ENCODE assay signal across 9 cellular contexts in the genomic region with DNA sequence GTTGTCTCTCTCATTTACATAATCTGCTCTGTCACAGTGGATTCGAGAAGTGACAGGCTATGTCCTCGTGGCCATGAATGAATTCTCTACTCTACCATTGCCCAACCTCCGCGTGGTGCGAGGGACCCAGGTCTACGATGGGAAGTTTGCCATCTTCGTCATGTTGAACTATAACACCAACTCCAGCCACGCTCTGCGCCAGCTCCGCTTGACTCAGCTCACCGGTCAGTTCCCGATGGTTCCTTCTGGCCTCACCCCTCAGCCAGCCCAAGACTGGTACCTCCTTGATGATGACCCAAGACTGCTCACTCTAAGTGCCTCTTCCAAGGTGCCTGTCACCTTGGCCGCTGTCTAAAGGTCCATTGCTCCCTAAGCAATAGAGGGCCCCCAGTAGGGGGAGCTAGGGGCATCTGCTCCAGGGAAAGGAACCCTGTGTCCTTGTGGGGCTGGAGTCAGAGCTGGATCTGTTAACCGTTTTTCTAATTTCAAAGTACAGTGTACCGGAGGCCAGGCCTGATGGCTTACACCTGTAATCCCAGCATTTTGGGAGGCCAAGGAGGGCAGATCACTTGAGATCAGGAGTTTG. TPM values are rescaled to one million over a fixed set of nuclear protein-coding genes. Genes with fewer than 3 reads are reported as not detected.
DNase-seq lines count a peak whose midpoint lies in the region; ATAC-seq, FAIRE-seq and TF ChIP-seq lines count a peak whose summit lies in the region.
"Had no signal": no experiment of that assay in that cellular context is flagged by ENCODE, and none has a peak within 500 bp of the region (broad histone marks: within the 10 kb centered on the region; RNA-seq: fewer than 3 reads in every experiment).

No MANE protein-coding gene starts in this region.

- H3K9ac ChIP-seq in HepG2 (ENCODE audit: insufficient read depth, low read depth, low read length) = no peak overlapping the region

- FAIRE-seq in HTR-8/SVneo (lab: Jason Lieb, UNC) (peak; percentile 9), HepG2 (lab: Jason Lieb, UNC) (no peak)
- FAIRE-seq: TTC549 had no signal

- H3K4me2 ChIP-seq in HepG2 (ENCODE audit: low read depth, low read length) = no peak overlapping the region; the same call in 1 of the 2 replicates

- no peaks in the 10 kb centered on the region; a peak in 1 of 5 replicates for H3K27me3 ChIP-seq in HepG2 (ENCODE audit: control insufficient read depth in 1 of 2, insufficient read depth in 2 of 2, low read length in 2 of 2)
- H3K27me3 ChIP-seq in tibial artery = peaks cover 0 to 6% of the 10 kb centered on the region in 2 donors
- no peaks in the 10 kb centered on the region for H3K27me3 ChIP-seq in uterus

- peak overlapping the region; percentile 8 for H3K27ac ChIP-seq in HepG2 (ENCODE audit: extremely low read length, insufficient read depth, low read length)
- H3K27ac ChIP-seq in tibial artery = no peak overlapping the region
- H3K27ac ChIP-seq in uterus = no peak overlapping the region

- whole genome bisulfite sequencing in HepG2 (ENCODE audit: low lambda C conversion rate) = 94% methylated on average over 15 of the region's 15 CpGs

- H3K9me3 ChIP-seq in HepG2 (ENCODE audit: low read length) (no peaks in the 10 kb centered on the region), tibial artery (no peaks in the 10 kb centered on the region), uterus (no peaks in the 10 kb centered on the region)

- DNase-seq in EL (peak; percentile 33), HTR-8/SVneo (ENCODE audit: insufficient read length, low spot score) (no peak), HepG2 (ENCODE audit: low spot score) (no peak), tibial artery (no peak), uterus (no peak), NOMO-1 treated with dmso at 0.1 percent for 144 hours (lab: John Stamatoyannopoulos, UW; ENCODE audit: unreplicated experiment) (no peak)
- peak; percentile 17 for DNase-seq in activated T-helper 1 cell treated with anti-CD3 and anti-CD28 coated beads, Interleukin-12 subunit alpha, Interleukin-12 subunit beta, Interleukin-2, Interleukin-4 antibody, amounts not matched to agents 30 ng/mL and 10 ng/mL and 1 ng/mL, durations not matched to agents 14 hours and 24 hours and 36 hours (ENCODE audit: low spot score)

- no peak overlapping the region for H3K4me3 Mint-ChIP-seq in activated T-helper 1 cell treated with anti-CD3 and anti-CD28 coated beads, Interleukin-12 subunit alpha, Interleukin-12 subunit beta, Interleukin-2, Interleukin-4 antibody, amounts not matched to agents 30 ng/mL and 10 ng/mL and 1 ng/mL, durations not matched to agents 14 hours and 24 hours and 36 hours

- H3K27me3 Mint-ChIP-seq in activated T-helper 1 cell treated with anti-CD3 and anti-CD28 coated beads, Interleukin-12 subunit alpha, Interleukin-12 subunit beta, Interleukin-2, Interleukin-4 antibody, amounts not matched to agents 30 ng/mL and 10 ng/mL and 1 ng/mL, durations not matched to agents 14 hours and 24 hours and 36 hours (ENCODE audit: insufficient read depth) = peaks cover 18% of the 10 kb centered on the region

- TF ChIP-seq RAD21 in HepG2 (CRISPR knock-in tag; IDR thresholded peaks at IDR 0.05) = 0 out of 2 replicates have a peak, but pooled peaks have one; percentile 16

- H3K4me1 ChIP-seq in HepG2 (ENCODE audit: insufficient read depth, low read length) (peaks cover 47% of the 10 kb centered on the region), tibial artery (peaks cover 0 to 9% (median 6%) of the 10 kb centered on the region in 4 donors), uterus (peaks cover 0 to 3% of the 10 kb centered on the region in 2 donors)

- TF ChIP-seq POLR2A in HepG2 (IDR thresholded peaks at IDR 0.05; ENCODE audit: insufficient read depth in 1 of 2, low read depth in 2 of 2, low read length in 2 of 2) (no peak), uterus (IDR thresholded peaks at IDR 0.05) (no peak)

- H3K4me1 Mint-ChIP-seq in activated T-helper 1 cell treated with anti-CD3 and anti-CD28 coated beads, Interleukin-12 subunit alpha, Interleukin-12 subunit beta, Interleukin-2, Interleukin-4 antibody, amounts not matched to agents 30 ng/mL and 10 ng/mL and 1 ng/mL, durations not matched to agents 14 hours and 24 hours and 36 hours (ENCODE audit: low read depth) = peaks cover 13% of the 10 kb centered on the region

- peaks cover 16% of the 10 kb centered on the region for H4K20me1 ChIP-seq in HepG2 (ENCODE audit: insufficient read depth, low read length)

- ATAC-seq in HepG2 = no peak
- no peak for ATAC-seq in HG02973 (IDR thresholded peaks at IDR 0.05; ENCODE audit: unreplicated experiment)

- no peak overlapping the region for H3K27ac Mint-ChIP-seq in activated T-helper 1 cell treated with anti-CD3 and anti-CD28 coated beads, Interleukin-12 subunit alpha, Interleukin-12 subunit beta, Interleukin-2, Interleukin-4 antibody, amounts not matched to agents 30 ng/mL and 10 ng/mL and 1 ng/mL, durations not matched to agents 14 hours and 24 hours and 36 hours

- CTCF ChIA-PET in HepG2 (lab: Yijun Ruan, JAX; ENCODE audit: low intra/inter-chr PET ratio, low total read pairs) = no interaction called here

- peaks cover 38% of the 10 kb centered on the region for H3K79me2 ChIP-seq in HepG2 (ENCODE audit: insufficient read depth, low read length)

- no peak overlapping the region for H3K4me3 ChIP-seq in HepG2 (replicated peaks in 1 of 3; ENCODE audit: insufficient read depth in 1 of 3, low read depth in 2 of 3, low read length in 3 of 3)
- H3K4me3 ChIP-seq in tibial artery = no peak overlapping the region
- H3K4me3 ChIP-seq in uterus = no peak overlapping the region

- TF ChIP-seq CTCF in HepG2 (CRISPR knock-in tag; IDR thresholded peaks at IDR 0.05) (peak; percentile 62), tibial artery (IDR thresholded peaks at IDR 0.05) (no peak), uterus (IDR thresholded peaks at IDR 0.05) (no peak)

- H2AFZ ChIP-seq in HepG2 (ENCODE audit: low read length) = no peak overlapping the region

- in situ Hi-C loops in HepG2 (cut with HindIII; ENCODE audit: extremely low pct_ligation_motif_present, low pct_unique_long_range_greater_than_20kb) = no loop called here

- H3K9me3 Mint-ChIP-seq in activated T-helper 1 cell treated with anti-CD3 and anti-CD28 coated beads, Interleukin-12 subunit alpha, Interleukin-12 subunit beta, Interleukin-2, Interleukin-4 antibody, amounts not matched to agents 30 ng/mL and 10 ng/mL and 1 ng/mL, durations not matched to agents 14 hours and 24 hours and 36 hours = no peaks in the 10 kb centered on the region

- H3K36me3 ChIP-seq in HepG2 (replicated peaks in 1 of 2; ENCODE audit: control insufficient read depth in 1 of 2, insufficient read depth in 2 of 2, low read length in 2 of 2) (peaks cover 29 to 59% of the 10 kb centered on the region in 2 experiments), tibial artery (peaks cover 0 to 7% (median 0%) of the 10 kb centered on the region in 3 donors), uterus (no peaks in the 10 kb centered on the region)

- BruUV-seq in HepG2 (replicated peaks; lab: Mats Ljungman, UMichigan) = no TSS peak

- intact Hi-C loops in activated T-helper 1 cell treated with anti-CD3 and anti-CD28 coated beads, Interleukin-12 subunit alpha, Interleukin-12 subunit beta, Interleukin-2, Interleukin-4 antibody, amounts not matched to agents 30 ng/mL and 10 ng/mL and 1 ng/mL, durations not matched to agents 14 hours and 24 hours and 36 hours (cut with micrococcal nuclease) = no loop called here
- intact Hi-C loops in HepG2 (cut with micrococcal nuclease; ENCODE audit: unreplicated experiment) = no loop called here
- intact Hi-C loops in tibial artery (cut with DNase I; ENCODE audit: low total_unique reads) = no loop called here
- intact Hi-C loops in uterus (cut with DNase I; ENCODE audit: low total_unique reads) = no loop called here

- no peaks in the 10 kb centered on the region for H3K36me3 Mint-ChIP-seq in activated T-helper 1 cell treated with anti-CD3 and anti-CD28 coated beads, Interleukin-12 subunit alpha, Interleukin-12 subunit beta, Interleukin-2, Interleukin-4 antibody, amounts not matched to agents 30 ng/mL and 10 ng/mL and 1 ng/mL, durations not matched to agents 14 hours and 24 hours and 36 hours (ENCODE audit: low read depth)

- POLR2A ChIA-PET in HepG2 (lab: Yijun Ruan, JAX) = interaction anchor here (0.7 to 10.2 kb wide), 4 partner anchors 11 to 33 kb away, joined by 3 to 279 read pairs (median 66); partner anchors contain the start of genes PA2G4, RPL41 and ZC3H10

- no peak for TF ChIP-seq EP300 in HepG2 (IDR thresholded peaks at IDR 0.05; ENCODE audit: low read depth in 2 of 2, low read length in 2 of 2)
- no peak for TF ChIP-seq EP300 in HepG2 (CRISPR knock-in tag; IDR thresholded peaks at IDR 0.05; ENCODE audit: borderline replicate concordance)

RNA-seq across cellular contexts. Expression of gene ERBB3, which starts 5.1 kb away (rescaled TPM):
- total RNA-seq in activated T-helper 1 cell treated with anti-CD3 and anti-CD28 coated beads, Interleukin-12 subunit alpha, Interleukin-12 subunit beta, Interleukin-2, Interleukin-4 antibody, amounts not matched to agents 30 ng/mL and 10 ng/mL and 1 ng/mL, durations not matched to agents 14 hours and 24 hours and 36 hours = 0.51 and 0.65 TPM in 2 replicates
- total RNA-seq in HepG2 (2016; rRNA removed; fragmentation: Illumina TruSeq; extraction: Trizol) = 55.2 and 93.6 TPM in 2 replicates
- total RNA-seq in HepG2 (2016; cell fraction: cytosol; rRNA removed; fragmentation: Illumina TruSeq; extraction: Trizol; ENCODE audit: low read depth) = 36.1 and 42.2 TPM in 2 replicates
- 46.7 and 98.5 TPM in 2 replicates for total RNA-seq in HepG2 (2016; cell fraction: insoluble cytoplasmic fraction; rRNA removed; fragmentation: Illumina TruSeq; extraction: Trizol)
- total RNA-seq in HepG2 (2016; cell fraction: membrane; rRNA removed; fragmentation: Illumina TruSeq; extraction: Trizol) = 46.8 and 48.3 TPM in 2 replicates
- 117 and 127 TPM in 2 replicates for total RNA-seq in HepG2 (2016; cell fraction: nucleus; rRNA removed; fragmentation: Illumina TruSeq; extraction: Trizol)
- 358 and 371 TPM in 2 replicates for polyA plus RNA-seq in HepG2 (2011; rRNA removed)
- polyA plus RNA-seq in HepG2 (2011; cell fraction: cytosol; rRNA removed) = 214 and 230 TPM in 2 replicates
- polyA plus RNA-seq in HepG2 (2011; cell fraction: nucleus; rRNA removed) = 367 and 383 TPM in 2 replicates
- polyA plus RNA-seq in HepG2 (2012) = 198 and 242 TPM in 2 replicates
- 24.3 and 27.5 TPM in 2 replicates for polyA plus RNA-seq in HepG2 (2016; cell fraction: cytosol; fragmentation: Illumina TruSeq; extraction: Trizol; ENCODE audit: low read depth)
- 35.3 and 44.6 TPM in 2 replicates for polyA plus RNA-seq in HepG2 (2016; cell fraction: insoluble cytoplasmic fraction; fragmentation: Illumina TruSeq; extraction: Trizol; ENCODE audit: low read depth)
- polyA plus RNA-seq in HepG2 (2016; cell fraction: membrane; fragmentation: Illumina TruSeq; extraction: Trizol; ENCODE audit: low read depth) = 26.3 and 32.3 TPM in 2 replicates
- polyA plus RNA-seq in HepG2 (2016; cell fraction: nucleus; fragmentation: Illumina TruSeq; extraction: Trizol; ENCODE audit: insufficient read depth, low read depth) = 175 and 182 TPM in 2 replicates
- 35.9 and 876 TPM in 2 replicates for polyA minus RNA-seq in HepG2 (2011; rRNA and poly(A)+ RNA removed; ENCODE audit: low replicate concordance)
- polyA minus RNA-seq in HepG2 (2011; cell fraction: cytosol; rRNA and poly(A)+ RNA removed) = 280 and 283 TPM in 2 replicates
- 466 and 567 TPM in 2 replicates for polyA minus RNA-seq in HepG2 (2011; cell fraction: nucleus; rRNA and poly(A)+ RNA removed)
- total RNA-seq in uterus = 10 to 100 TPM in 1 of 4 donors, 1 to 10 TPM in 2, under 1 TPM in 1; 0.77 to 29.0 (median 6.5) TPM

RNA-seq across cellular contexts. Expression of gene PA2G4, which starts 19.3 kb away (rescaled TPM):
- 404 and 419 TPM in 2 replicates for total RNA-seq in activated T-helper 1 cell treated with anti-CD3 and anti-CD28 coated beads, Interleukin-12 subunit alpha, Interleukin-12 subunit beta, Interleukin-2, Interleukin-4 antibody, amounts not matched to agents 30 ng/mL and 10 ng/mL and 1 ng/mL, durations not matched to agents 14 hours and 24 hours and 36 hours
- total RNA-seq in HepG2 (2016; rRNA removed; fragmentation: Illumina TruSeq; extraction: Trizol) (240 and 281 TPM in 2 replicates), uterus (100 to 1,000 TPM in 1 of 4 donors, 10 to 100 TPM in 3; 64.4 to 120 (median 81.0) TPM)
- total RNA-seq in HepG2 (2016; cell fraction: cytosol; rRNA removed; fragmentation: Illumina TruSeq; extraction: Trizol; ENCODE audit: low read depth) = 34.6 and 38.4 TPM in 2 replicates
- total RNA-seq in HepG2 (2016; cell fraction: insoluble cytoplasmic fraction; rRNA removed; fragmentation: Illumina TruSeq; extraction: Trizol) = 238 and 272 TPM in 2 replicates
- total RNA-seq in HepG2 (2016; cell fraction: membrane; rRNA removed; fragmentation: Illumina TruSeq; extraction: Trizol) = 70.8 and 76.3 TPM in 2 replicates
- total RNA-seq in HepG2 (2016; cell fraction: nucleus; rRNA removed; fragmentation: Illumina TruSeq; extraction: Trizol) = 107 and 120 TPM in 2 replicates
- polyA plus RNA-seq in HepG2 (2011; rRNA removed) = 115 and 147 TPM in 2 replicates
- polyA plus RNA-seq in HepG2 (2011; cell fraction: cytosol; rRNA removed) = 101 and 136 TPM in 2 replicates
- 71.8 and 88.2 TPM in 2 replicates for polyA plus RNA-seq in HepG2 (2011; cell fraction: nucleus; rRNA removed)
- polyA plus RNA-seq in HepG2 (2012) = 112 and 121 TPM in 2 replicates
- 42.2 and 43.3 TPM in 2 replicates for polyA plus RNA-seq in HepG2 (2016; cell fraction: cytosol; fragmentation: Illumina TruSeq; extraction: Trizol; ENCODE audit: low read depth)
- 357 and 380 TPM in 2 replicates for polyA plus RNA-seq in HepG2 (2016; cell fraction: insoluble cytoplasmic fraction; fragmentation: Illumina TruSeq; extraction: Trizol; ENCODE audit: low read depth)
- polyA plus RNA-seq in HepG2 (2016; cell fraction: membrane; fragmentation: Illumina TruSeq; extraction: Trizol; ENCODE audit: low read depth) = 55.0 and 58.3 TPM in 2 replicates
- polyA plus RNA-seq in HepG2 (2016; cell fraction: nucleus; fragmentation: Illumina TruSeq; extraction: Trizol; ENCODE audit: insufficient read depth, low read depth) = 190 and 200 TPM in 2 replicates
- 51.1 and 143 TPM in 2 replicates for polyA minus RNA-seq in HepG2 (2011; rRNA and poly(A)+ RNA removed; ENCODE audit: low replicate concordance)
- polyA minus RNA-seq in HepG2 (2011; cell fraction: cytosol; rRNA and poly(A)+ RNA removed) = 71.0 and 74.1 TPM in 2 replicates
- 70.0 and 97.2 TPM in 2 replicates for polyA minus RNA-seq in HepG2 (2011; cell fraction: nucleus; rRNA and poly(A)+ RNA removed)

RNA-seq across cellular contexts. Expression of gene RPL41, which starts 31.4 kb away (rescaled TPM):
- 3,669 and 3,676 TPM in 2 replicates for total RNA-seq in activated T-helper 1 cell treated with anti-CD3 and anti-CD28 coated beads, Interleukin-12 subunit alpha, Interleukin-12 subunit beta, Interleukin-2, Interleukin-4 antibody, amounts not matched to agents 30 ng/mL and 10 ng/mL and 1 ng/mL, durations not matched to agents 14 hours and 24 hours and 36 hours
- total RNA-seq in HepG2 (2016; rRNA removed; fragmentation: Illumina TruSeq; extraction: Trizol) = 4,012 and 4,443 TPM in 2 replicates
- total RNA-seq in HepG2 (2016; cell fraction: cytosol; rRNA removed; fragmentation: Illumina TruSeq; extraction: Trizol; ENCODE audit: low read depth) = 4,595 and 4,984 TPM in 2 replicates
- total RNA-seq in HepG2 (2016; cell fraction: insoluble cytoplasmic fraction; rRNA removed; fragmentation: Illumina TruSeq; extraction: Trizol) = 3,905 and 4,309 TPM in 2 replicates
- total RNA-seq in HepG2 (2016; cell fraction: membrane; rRNA removed; fragmentation: Illumina TruSeq; extraction: Trizol) = 8,921 and 9,031 TPM in 2 replicates
- total RNA-seq in HepG2 (2016; cell fraction: nucleus; rRNA removed; fragmentation: Illumina TruSeq; extraction: Trizol) = 1,404 and 1,661 TPM in 2 replicates
- polyA plus RNA-seq in HepG2 (2011; rRNA removed) = 6,595 and 7,670 TPM in 2 replicates
- polyA plus RNA-seq in HepG2 (2011; cell fraction: cytosol; rRNA removed) = 10,426 and 10,610 TPM in 2 replicates
- 2,744 and 3,913 TPM in 2 replicates for polyA plus RNA-seq in HepG2 (2011; cell fraction: nucleus; rRNA removed)
- polyA plus RNA-seq in HepG2 (2012) = 6,590 and 7,439 TPM in 2 replicates
- polyA plus RNA-seq in HepG2 (2016; cell fraction: cytosol; fragmentation: Illumina TruSeq; extraction: Trizol; ENCODE audit: low read depth) = 4,736 and 5,581 TPM in 2 replicates
- polyA plus RNA-seq in HepG2 (2016; cell fraction: insoluble cytoplasmic fraction; fragmentation: Illumina TruSeq; extraction: Trizol; ENCODE audit: low read depth) = 3,730 and 4,210 TPM in 2 replicates
- polyA plus RNA-seq in HepG2 (2016; cell fraction: membrane; fragmentation: Illumina TruSeq; extraction: Trizol; ENCODE audit: low read depth) = 7,715 and 8,246 TPM in 2 replicates
- 2,380 and 2,524 TPM in 2 replicates for polyA plus RNA-seq in HepG2 (2016; cell fraction: nucleus; fragmentation: Illumina TruSeq; extraction: Trizol; ENCODE audit: insufficient read depth, low read depth)
- 1,172 and 2,100 TPM in 2 replicates for polyA minus RNA-seq in HepG2 (2011; rRNA and poly(A)+ RNA removed; ENCODE audit: low replicate concordance)
- 821 and 951 TPM in 2 replicates for polyA minus RNA-seq in HepG2 (2011; cell fraction: cytosol; rRNA and poly(A)+ RNA removed)
- 395 and 501 TPM in 2 replicates for polyA minus RNA-seq in HepG2 (2011; cell fraction: nucleus; rRNA and poly(A)+ RNA removed)
- 1,000 to 10,000 TPM; 1,022 to 4,789 (median 2,600) TPM for total RNA-seq in uterus

RNA-seq across cellular contexts. Expression of gene ZC3H10, which starts 33.0 kb away (rescaled TPM):
- total RNA-seq in activated T-helper 1 cell treated with anti-CD3 and anti-CD28 coated beads, Interleukin-12 subunit alpha, Interleukin-12 subunit beta, Interleukin-2, Interleukin-4 antibody, amounts not matched to agents 30 ng/mL and 10 ng/mL and 1 ng/mL, durations not matched to agents 14 hours and 24 hours and 36 hours = 13.5 and 13.7 TPM in 2 replicates
- total RNA-seq in HepG2 (2016; rRNA removed; fragmentation: Illumina TruSeq; extraction: Trizol) (1.9 and 2.3 TPM in 2 replicates), uterus (1 to 10 TPM; 1.3 to 9.8 (median 4.2) TPM)
- 3.2 and 3.7 TPM in 2 replicates for total RNA-seq in HepG2 (2016; cell fraction: cytosol; rRNA removed; fragmentation: Illumina TruSeq; extraction: Trizol; ENCODE audit: low read depth)
- 1.6 and 2.5 TPM in 2 replicates for total RNA-seq in HepG2 (2016; cell fraction: insoluble cytoplasmic fraction; rRNA removed; fragmentation: Illumina TruSeq; extraction: Trizol)
- 2.0 and 3.1 TPM in 2 replicates for total RNA-seq in HepG2 (2016; cell fraction: membrane; rRNA removed; fragmentation: Illumina TruSeq; extraction: Trizol)
- total RNA-seq in HepG2 (2016; cell fraction: nucleus; rRNA removed; fragmentation: Illumina TruSeq; extraction: Trizol) = 2.9 and 4.3 TPM in 2 replicates
- 0.70 and 0.98 TPM in 2 replicates for polyA plus RNA-seq in HepG2 (2011; rRNA removed)
- 0.58 and 0.59 TPM in 2 replicates for polyA plus RNA-seq in HepG2 (2011; cell fraction: cytosol; rRNA removed)
- polyA plus RNA-seq in HepG2 (2011; cell fraction: nucleus; rRNA removed) = 2.0 and 2.3 TPM in 2 replicates
- 0.99 and 1.0 TPM in 2 replicates for polyA plus RNA-seq in HepG2 (2012)
- polyA plus RNA-seq in HepG2 (2016; cell fraction: cytosol; fragmentation: Illumina TruSeq; extraction: Trizol; ENCODE audit: low read depth) = 0.17 and 0.23 TPM in 2 replicates
- 1.2 and 1.5 TPM in 2 replicates for polyA plus RNA-seq in HepG2 (2016; cell fraction: insoluble cytoplasmic fraction; fragmentation: Illumina TruSeq; extraction: Trizol; ENCODE audit: low read depth)
- polyA plus RNA-seq in HepG2 (2016; cell fraction: membrane; fragmentation: Illumina TruSeq; extraction: Trizol; ENCODE audit: low read depth) = 0.38 and 0.55 TPM in 2 replicates
- 2.3 and 2.8 TPM in 2 replicates for polyA plus RNA-seq in HepG2 (2016; cell fraction: nucleus; fragmentation: Illumina TruSeq; extraction: Trizol; ENCODE audit: insufficient read depth, low read depth)
- 5.6 and 16.3 TPM in 2 replicates for polyA minus RNA-seq in HepG2 (2011; rRNA and poly(A)+ RNA removed; ENCODE audit: low replicate concordance)
- 1.8 and 2.6 TPM in 2 replicates for polyA minus RNA-seq in HepG2 (2011; cell fraction: cytosol; rRNA and poly(A)+ RNA removed)
- 8.6 and 8.8 TPM in 2 replicates for polyA minus RNA-seq in HepG2 (2011; cell fraction: nucleus; rRNA and poly(A)+ RNA removed)

RNA-seq across cellular contexts. Expression of gene ESYT1, which starts 43.0 kb away (rescaled TPM):
- total RNA-seq in activated T-helper 1 cell treated with anti-CD3 and anti-CD28 coated beads, Interleukin-12 subunit alpha, Interleukin-12 subunit beta, Interleukin-2, Interleukin-4 antibody, amounts not matched to agents 30 ng/mL and 10 ng/mL and 1 ng/mL, durations not matched to agents 14 hours and 24 hours and 36 hours = 159 and 161 TPM in 2 replicates
- total RNA-seq in HepG2 (2016; rRNA removed; fragmentation: Illumina TruSeq; extraction: Trizol) = 30.1 and 66.9 TPM in 2 replicates
- 6.1 and 7.8 TPM in 2 replicates for total RNA-seq in HepG2 (2016; cell fraction: cytosol; rRNA removed; fragmentation: Illumina TruSeq; extraction: Trizol; ENCODE audit: low read depth)
- 27.6 and 70.9 TPM in 2 replicates for total RNA-seq in HepG2 (2016; cell fraction: insoluble cytoplasmic fraction; rRNA removed; fragmentation: Illumina TruSeq; extraction: Trizol)
- total RNA-seq in HepG2 (2016; cell fraction: membrane; rRNA removed; fragmentation: Illumina TruSeq; extraction: Trizol) = 12.4 and 14.5 TPM in 2 replicates
- 74.2 and 79.4 TPM in 2 replicates for total RNA-seq in HepG2 (2016; cell fraction: nucleus; rRNA removed; fragmentation: Illumina TruSeq; extraction: Trizol)
- 71.0 and 80.1 TPM in 2 replicates for polyA plus RNA-seq in HepG2 (2011; rRNA removed)
- 65.6 and 71.7 TPM in 2 replicates for polyA plus RNA-seq in HepG2 (2011; cell fraction: cytosol; rRNA removed)
- 144 and 146 TPM in 2 replicates for polyA plus RNA-seq in HepG2 (2011; cell fraction: nucleus; rRNA removed)
- 27.6 and 29.6 TPM in 2 replicates for polyA plus RNA-seq in HepG2 (2012)
- polyA plus RNA-seq in HepG2 (2016; cell fraction: cytosol; fragmentation: Illumina TruSeq; extraction: Trizol; ENCODE audit: low read depth) = 4.5 and 6.5 TPM in 2 replicates
- 22.5 and 29.6 TPM in 2 replicates for polyA plus RNA-seq in HepG2 (2016; cell fraction: insoluble cytoplasmic fraction; fragmentation: Illumina TruSeq; extraction: Trizol; ENCODE audit: low read depth)
- polyA plus RNA-seq in HepG2 (2016; cell fraction: membrane; fragmentation: Illumina TruSeq; extraction: Trizol; ENCODE audit: low read depth) = 9.2 and 9.6 TPM in 2 replicates
- 105 and 109 TPM in 2 replicates for polyA plus RNA-seq in HepG2 (2016; cell fraction: nucleus; fragmentation: Illumina TruSeq; extraction: Trizol; ENCODE audit: insufficient read depth, low read depth)
- 191 and 267 TPM in 2 replicates for polyA minus RNA-seq in HepG2 (2011; rRNA and poly(A)+ RNA removed; ENCODE audit: low replicate concordance)
- polyA minus RNA-seq in HepG2 (2011; cell fraction: cytosol; rRNA and poly(A)+ RNA removed) = 75.6 and 84.1 TPM in 2 replicates
- polyA minus RNA-seq in HepG2 (2011; cell fraction: nucleus; rRNA and poly(A)+ RNA removed) = 47.8 and 73.0 TPM in 2 replicates
- 100 to 1,000 TPM in 3 of 4 donors, 10 to 100 TPM in 1; 98.4 to 203 (median 134) TPM for total RNA-seq in uterus

Comparison
In these comparisons a context has a peak if more than half of its experiments do, and no peak if none do; other contexts are left out.
1. DNase-seq: peak in EL (single experiment) and activated T-helper 1 cell treated with anti-CD3 and anti-CD28 coated beads, Interleukin-12 subunit alpha, Interleukin-12 subunit beta, Interleukin-2, Interleukin-4 antibody, amounts not matched to agents 30 ng/mL and 10 ng/mL and 1 ng/mL, durations not matched to agents 14 hours and 24 hours and 36 hours (single experiment); none in HTR-8/SVneo (single experiment), HepG2 (single experiment), tibial artery (0 of 2), uterus (0 of 2) and NOMO-1 treated with dmso at 0.1 percent for 144 hours (single experiment).